Comparison of ENCODE assay signal across 28 cellular contexts in genomic region chr10:131653550-131654470, GRCh38.
DNase-seq lines count a peak whose midpoint lies in the region; ATAC-seq, FAIRE-seq and TF ChIP-seq lines count a peak whose summit lies in the region.
"Had no signal": no experiment of that assay in that cellular context is flagged by ENCODE, and none has a peak within 500 bp of the region (broad histone marks: within the 10 kb centered on the region; RNA-seq: fewer than 3 reads in every experiment).

No MANE protein-coding gene starts in this region.

- CTCF ChIA-PET in IMR-90 (lab: Yijun Ruan, JAX) = no interaction called here
- CTCF ChIA-PET in GM10248 (lab: Yijun Ruan, JAX) = no interaction called here

- H3K9me3 ChIP-seq in IMR-90 (ENCODE audit: control insufficient read depth, insufficient read depth, low read length) = peaks cover 61% of the 10 kb centered on the region
- H3K9me3 ChIP-seq: breast epithelium, left ventricle myocardium inferior, pancreas, right lobe of liver, upper lobe of left lung had no signal

- H2BK15ac ChIP-seq in IMR-90 (ENCODE audit: low read depth, low read length) = no peak overlapping the region

- no peak overlapping the region for H3K4me2 ChIP-seq in IMR-90 (ENCODE audit: low read depth, low read length)

- ATAC-seq in IMR-90 (ENCODE audit: low read depth) = no peak
- ATAC-seq in left lobe of liver = no peak
- no peak for ATAC-seq in GM21390 (IDR thresholded peaks at IDR 0.05; ENCODE audit: unreplicated experiment)
- ATAC-seq: effector memory CD8-positive, alpha-beta T cell; foreskin keratinocyte; T-helper 17 cell had no signal

- no peaks in the 10 kb centered on the region for H3K4me1 ChIP-seq in IMR-90 (ENCODE audit: control insufficient read depth, insufficient read depth, low read length)
- H3K4me1 ChIP-seq: breast epithelium, foreskin keratinocyte, left ventricle myocardium inferior, pancreas, right lobe of liver, upper lobe of left lung had no signal

- H4K20me1 ChIP-seq in IMR-90 (ENCODE audit: insufficient read depth, low read length) = no peaks in the 10 kb centered on the region

- dilution Hi-C loops in IMR-90 (cut with HindIII; ENCODE audit: low sequenced_read_pairs, unreplicated experiment) = no loop called here

- H2AFZ ChIP-seq in IMR-90 (replicated peaks; ENCODE audit: low read length, poor library complexity) = peak overlapping the region; percentile 21

- H3K9ac ChIP-seq in IMR-90 (ENCODE audit: low read depth, low read length) = no peak overlapping the region

- in situ Hi-C loops in IMR-90 (cut with MboI; ENCODE audit: low sequenced_read_pairs) = no loop called here

- H3K4me3 ChIP-seq in IMR-90 (ENCODE audit: insufficient read depth, low read depth, low read length) = no peak overlapping the region
- H3K4me3 ChIP-seq in bronchial epithelial cell (ENCODE audit: low read depth, low read length) = no peak overlapping the region
- H3K4me3 ChIP-seq: breast epithelium, left ventricle myocardium inferior, pancreas, right lobe of liver, SK-N-MC, upper lobe of left lung had no signal

- H2BK120ac ChIP-seq in IMR-90 (ENCODE audit: low read depth, low read length) = no peak overlapping the region

- no peak overlapping the region for H2AK9ac ChIP-seq in IMR-90 (replicated peaks; ENCODE audit: low read depth, low read length, poor library complexity)

- POLR2A ChIA-PET in IMR-90 (lab: Charles Lee; ENCODE audit: unreplicated experiment) = no interaction called here
- POLR2A ChIA-PET in GM10248 (lab: Yijun Ruan, JAX) = no interaction called here

- no peaks in the 10 kb centered on the region for H3K79me1 ChIP-seq in IMR-90 (ENCODE audit: low read depth in 1 of 2, low read length in 2 of 2)

- H3K9me1 ChIP-seq in IMR-90 (ENCODE audit: insufficient read depth, low read length) = no peaks in the 10 kb centered on the region

- FAIRE-seq in bronchial epithelial cell (lab: Jason Lieb, UNC) = peak; percentile 43
- FAIRE-seq: D721Med, pancreas had no signal

- no peak for DNase-seq in IMR-90
- no peak for DNase-seq in bronchial epithelial cell (ENCODE audit: low read depth)
- peak; percentile 21 for DNase-seq in left lobe of liver (ENCODE audit: low spot score)
- DNase-seq in renal cortical epithelial cell (ENCODE audit: low read depth) = peak; percentile 2
- DNase-seq in GM10248 (ENCODE audit: extremely low spot score) = no peak
- no peak for DNase-seq in kidney glomerular epithelial cell (lab: John Stamatoyannopoulos, UW)
- DNase-seq: activated CD4-positive, alpha-beta T cell treated with anti-CD3 and anti-CD28 coated beads for 1 hour; activated naive CD4-positive, alpha-beta T cell treated with Interleukin-2 at 50 U/mL for 16 hours; activated T-cell treated with anti-CD3 and anti-CD28 coated beads, Interleukin-2, amount 50 U/mL, for 48 hours; C1 segment of cervical spinal cord; cortex of kidney; effector memory CD8-positive, alpha-beta T cell; foreskin keratinocyte; left ventricle myocardium inferior; NCI-H1436; NCI-H446 treated with DMSO at 0.1 percent for 48 hours; OCI-M1; stimulated activated CD4-positive, alpha-beta T cell treated with anti-CD3 and anti-CD28 coated beads, Interleukin-12 subunit alpha, Interleukin-12 subunit beta, amount 100 ng/mL, for 4 hours; stimulated activated CD4-positive, alpha-beta T cell treated with anti-CD3 and anti-CD28 coated beads, Interleukin-4, amount 100 ng/mL, for 1 hour; substantia nigra; T-helper 17 cell; upper lobe of left lung had no signal

- 54% methylated on average over 6 of the region's 13 CpGs; no CpG with 5 or more reads in 1 of the 2 experiments for WGBS in IMR-90 (ENCODE audit: extremely low coverage in 2 of 2, insufficient read length in 1 of 2), 2 experiments

- intact Hi-C loops in IMR-90 (cut with micrococcal nuclease) = no loop called here

- no peaks in the 10 kb centered on the region for H3K27me3 ChIP-seq in IMR-90 (ENCODE audit: control insufficient read depth, insufficient read depth, low read length)
- no peaks in the 10 kb centered on the region for H3K27me3 ChIP-seq in bronchial epithelial cell (ENCODE audit: control insufficient read depth, insufficient read depth, low read length)
- H3K27me3 ChIP-seq: foreskin keratinocyte, pancreas, right lobe of liver, upper lobe of left lung had no signal

- TF ChIP-seq CTCF in IMR-90 (conservative IDR thresholded peaks at IDR 0.05; ENCODE audit: low read depth, low read length) (no peak), bronchial epithelial cell (IDR thresholded peaks at IDR 0.05; ENCODE audit: insufficient read depth, low read length, severe bottlenecking) (no peak), GM10248 (IDR thresholded peaks at IDR 0.05; ENCODE audit: control extremely low read depth, extremely low read depth, low read depth, missing control alignments) (no peak)

- BruUV-seq in IMR-90 (replicated peaks; lab: Mats Ljungman, UMichigan) = no TSS peak

- no peak overlapping the region for H4K5ac ChIP-seq in IMR-90 (ENCODE audit: low read depth, low read length)

- H2BK5ac ChIP-seq in IMR-90 (ENCODE audit: low read depth, low read length, poor library complexity, severe bottlenecking) = peak overlapping the region; percentile 39

- TF ChIP-seq POLR2A in IMR-90 (IDR thresholded peaks at IDR 0.05; ENCODE audit: low read depth, low read length) = no peak

- H2AK5ac ChIP-seq in IMR-90 (ENCODE audit: low read depth, low read length) = no peak overlapping the region

- H3K27ac ChIP-seq in IMR-90 (ENCODE audit: insufficient read depth, low read length) = no peak overlapping the region
- H3K27ac ChIP-seq: foreskin keratinocyte, left ventricle myocardium inferior, pancreas, right lobe of liver, SK-N-MC, upper lobe of left lung had no signal

- H3K23ac ChIP-seq in IMR-90 (ENCODE audit: low read depth, low read length) = no peak overlapping the region

- H4K91ac ChIP-seq in IMR-90 (ENCODE audit: insufficient read depth, low read depth, low read length) = no peak overlapping the region

- no peak for TF ChIP-seq RAD21 in IMR-90 (IDR thresholded peaks at IDR 0.05; ENCODE audit: low read length)

- H3K18ac ChIP-seq in IMR-90 (ENCODE audit: low read depth, low read length) = no peak overlapping the region

- no peak overlapping the region for H3K14ac ChIP-seq in IMR-90 (replicated peaks; ENCODE audit: low read depth, low read length)

- no peak overlapping the region for H3K4ac ChIP-seq in IMR-90 (ENCODE audit: low read depth, low read length)

- no peak overlapping the region for H3K56ac ChIP-seq in IMR-90 (ENCODE audit: extremely low read depth, insufficient read depth, low read length)

- no peak overlapping the region for H2BK20ac ChIP-seq in IMR-90 (ENCODE audit: low read depth, low read length)

- H3K36me3 ChIP-seq in IMR-90 (ENCODE audit: control insufficient read depth, insufficient read depth, low read length) = no peaks in the 10 kb centered on the region
- no peaks in the 10 kb centered on the region for H3K36me3 ChIP-seq in bronchial epithelial cell (ENCODE audit: control insufficient read depth, insufficient read depth, low read length)
- H3K36me3 ChIP-seq: breast epithelium, left ventricle myocardium inferior, pancreas, right lobe of liver, upper lobe of left lung had no signal

- no peak overlapping the region for H4K8ac ChIP-seq in IMR-90 (ENCODE audit: low read depth in 2 of 2, low read length in 2 of 2)

TF ChIP-seq in IMR-90, 13 proteins besides CTCF, POLR2A, EP300 and RAD21:
- TF ChIP-seq CEBPB (IDR thresholded peaks at IDR 0.05; ENCODE audit: low read depth, low read length) (no peak), FOS (IDR thresholded peaks at IDR 0.05; ENCODE audit: low read depth, low read length) (no peak), MAZ (IDR thresholded peaks at IDR 0.05; ENCODE audit: borderline replicate concordance, low read depth, low read length) (no peak)

Comparison
In these comparisons a context has a peak if more than half of its experiments do, and no peak if none do; other contexts are left out.
1. DNase-seq: peak in left lobe of liver (single experiment) and renal cortical epithelial cell (single experiment); none in IMR-90 (single experiment), bronchial epithelial cell (single experiment), GM10248 (single experiment) and kidney glomerular epithelial cell (single experiment).